27 cellular contexts compared by ENCODE assay signal in the genomic region with DNA sequence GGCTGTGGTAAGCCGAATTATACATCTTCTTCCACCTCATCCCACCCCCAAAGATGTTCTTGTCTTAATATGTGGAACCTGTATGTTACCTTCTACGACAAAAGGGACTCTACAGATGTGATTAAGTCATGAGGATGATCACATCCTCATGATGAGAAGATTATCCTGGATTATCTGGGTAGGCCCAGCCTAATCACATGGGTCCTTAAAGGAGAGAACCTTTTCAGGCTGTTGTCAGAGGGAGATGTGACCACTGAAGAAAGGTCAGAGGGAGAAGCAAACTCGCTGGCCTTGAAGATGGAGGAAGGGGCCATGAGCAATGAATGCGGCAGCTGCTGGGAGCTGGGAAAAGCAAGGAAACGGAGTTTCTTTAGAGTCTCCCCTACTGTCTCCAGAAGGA. TPM values are rescaled to one million over a fixed set of nuclear protein-coding genes. Genes with fewer than 3 reads are reported as not detected.
"Had no signal": no experiment of that assay in that cellular context is flagged by ENCODE, and none has a peak within 500 bp of the region (broad histone marks: within the 10 kb centered on the region; RNA-seq: fewer than 3 reads in every experiment).

No MANE protein-coding gene starts in this region.

- H3K36me3 ChIP-seq: left ventricle myocardium inferior, ovary, right atrium auricular region, right lobe of liver, tibial nerve, uterus had no signal

- H3K4me2 ChIP-seq: smooth muscle cell had no signal

- H3K4me1 ChIP-seq: left ventricle myocardium inferior, right atrium auricular region, right lobe of liver, tibial nerve, uterus had no signal

- H3K27ac ChIP-seq: left ventricle myocardium inferior, ovary, right atrium auricular region, right lobe of liver, tibial nerve, uterus had no signal

- H3K9me3 Mint-ChIP-seq: memory B cell; natural killer cell treated with Interleukin-12 subunit alpha and Interleukin-12 subunit beta and Interleukin-15 and Interleukin-18, amount 100 ng/mL, for 72 hours; stimulated activated memory B cell treated with anti-CD40 and anti-IgM and Interleukin-4, amounts not matched to agents 10 μg/mL and 1 μg/mL and 100 μg/mL, for 72 hours; stimulated activated naive CD8-positive, alpha-beta T cell treated with anti-CD3 and anti-CD28 coated beads, Interleukin-15, amount 100 ng/mL, for 72 hours; type B pancreatic cell had no signal

- H3K36me3 Mint-ChIP-seq: memory B cell; natural killer cell treated with Interleukin-12 subunit alpha and Interleukin-12 subunit beta and Interleukin-15 and Interleukin-18, amount 100 ng/mL, for 72 hours; stimulated activated memory B cell treated with anti-CD40 and anti-IgM and Interleukin-4, amounts not matched to agents 10 μg/mL and 1 μg/mL and 100 μg/mL, for 72 hours; type B pancreatic cell had no signal

- ATAC-seq: mucosa of descending colon; naive thymus-derived CD4-positive, alpha-beta T cell; natural killer cell treated with Interleukin-12 subunit alpha and Interleukin-12 subunit beta and Interleukin-15 and Interleukin-18, amount 100 ng/mL, for 72 hours; right lobe of liver; stimulated activated memory B cell treated with anti-CD40 and anti-IgM and Interleukin-4, amounts not matched to agents 10 μg/mL and 1 μg/mL and 100 μg/mL, for 72 hours; stimulated activated naive CD8-positive, alpha-beta T cell treated with anti-CD3 and anti-CD28 coated beads, Interleukin-15, amount 100 ng/mL, for 72 hours had no signal

- DNase-seq: islet precursor cell; left ventricle myocardium inferior; midbrain; mucosa of descending colon; naive thymus-derived CD4-positive, alpha-beta T cell; ovary; right lobe of liver; stimulated activated CD4-positive, alpha-beta T cell treated with anti-CD3 and anti-CD28 coated beads, Interleukin-1b, Interleukin-23, amount 100 ng/mL, for 48 hours; stimulated activated CD4-positive, alpha-beta T cell treated with anti-CD3 and anti-CD28 coated beads, Interleukin-2, amount 100 ng/mL, for 48 hours; stimulated activated CD4-positive, alpha-beta T cell treated with anti-CD3 and anti-CD28 coated beads, Interleukin-4, amount 100 ng/mL, for 4 hours; stimulated activated CD8-positive, alpha-beta memory T cell treated with anti-CD3 and anti-CD28 coated beads, Interleukin-4, amount 100 ng/mL, for 48 hours; stimulated activated naive CD4-positive, alpha-beta T cell treated with Interleukin-2 at 50 U/mL for 16 hours; stimulated activated naive CD8-positive, alpha-beta T cell treated with anti-CD3 and anti-CD28 coated beads, Interleukin-15, amount 100 ng/mL, for 72 hours; substantia nigra; uterus had no signal

- H3K4me1 Mint-ChIP-seq: stimulated activated naive CD8-positive, alpha-beta T cell treated with anti-CD3 and anti-CD28 coated beads, Interleukin-15, amount 100 ng/mL, for 72 hours had no signal

- H3K27ac Mint-ChIP-seq: memory B cell; naive thymus-derived CD4-positive, alpha-beta T cell; natural killer cell treated with Interleukin-12 subunit alpha and Interleukin-12 subunit beta and Interleukin-15 and Interleukin-18, amount 100 ng/mL, for 72 hours; progenitor cell of endocrine pancreas; stimulated activated memory B cell treated with anti-CD40 and anti-IgM and Interleukin-4, amounts not matched to agents 10 μg/mL and 1 μg/mL and 100 μg/mL, for 72 hours; stimulated activated naive CD8-positive, alpha-beta T cell treated with anti-CD3 and anti-CD28 coated beads, Interleukin-15, amount 100 ng/mL, for 72 hours; type B pancreatic cell had no signal

- H3K4me3 ChIP-seq: left ventricle myocardium inferior, lung, mucosa of descending colon, ovary, right atrium auricular region, right lobe of liver, smooth muscle cell, tibial nerve, uterus had no signal

- H3K27me3 Mint-ChIP-seq: stimulated activated memory B cell treated with anti-CD40 and anti-IgM and Interleukin-4, amounts not matched to agents 10 μg/mL and 1 μg/mL and 100 μg/mL, for 72 hours; stimulated activated naive CD8-positive, alpha-beta T cell treated with anti-CD3 and anti-CD28 coated beads, Interleukin-15, amount 100 ng/mL, for 72 hours had no signal

- H3K9me3 ChIP-seq: left ventricle myocardium inferior, mucosa of descending colon, ovary, right atrium auricular region, right lobe of liver, tibial nerve, uterus had no signal

- H3K4me3 Mint-ChIP-seq: memory B cell; naive thymus-derived CD4-positive, alpha-beta T cell; natural killer cell treated with Interleukin-12 subunit alpha and Interleukin-12 subunit beta and Interleukin-15 and Interleukin-18, amount 100 ng/mL, for 72 hours; stimulated activated memory B cell treated with anti-CD40 and anti-IgM and Interleukin-4, amounts not matched to agents 10 μg/mL and 1 μg/mL and 100 μg/mL, for 72 hours; stimulated activated naive CD8-positive, alpha-beta T cell treated with anti-CD3 and anti-CD28 coated beads, Interleukin-15, amount 100 ng/mL, for 72 hours; type B pancreatic cell had no signal

- H3K27me3 ChIP-seq: ovary, right atrium auricular region, tibial nerve, uterus had no signal

RNA-seq across cellular contexts. Expression of gene SCG3, which starts 12.9 kb away (rescaled TPM):
- total RNA-seq: left ventricle myocardium inferior; mesenteric fat pad; myocyte; naive thymus-derived CD4-positive, alpha-beta T cell; natural killer cell treated with Interleukin-12 subunit alpha and Interleukin-12 subunit beta and Interleukin-15 and Interleukin-18, amount 100 ng/mL, for 72 hours; pulmonary artery endothelial cell; right atrium auricular region; right lobe of liver; smooth muscle cell; tibial nerve had no signal
- polyA plus RNA-seq: naive thymus-derived CD4-positive, alpha-beta T cell; smooth muscle cell had no signal
